In the genomic region with DNA sequence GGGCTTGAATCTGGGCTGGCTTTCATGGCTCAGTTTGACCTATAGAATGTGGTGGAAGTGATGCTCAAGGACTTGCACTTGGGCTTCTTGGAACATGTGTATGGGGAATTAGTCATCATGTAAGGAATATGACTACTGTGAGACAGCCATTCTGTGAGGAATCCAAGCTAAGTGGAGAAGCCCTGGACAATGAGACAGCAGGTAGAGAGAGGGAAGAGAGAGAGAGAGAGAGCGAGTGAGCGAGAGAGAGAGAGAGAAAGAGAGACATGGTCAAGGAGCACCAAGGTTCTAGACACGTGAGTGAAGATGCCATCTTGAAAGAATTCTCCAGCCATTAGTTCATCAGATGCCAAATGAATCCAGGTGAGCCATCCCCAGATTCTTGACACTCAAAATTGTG, we compare ENCODE assay signal across 22 cellular contexts.
A peak's percentile ranks its signal among the peaks of the same experiment; 100 is the strongest.
DNase-seq lines count a peak whose midpoint lies in the region; ATAC-seq, FAIRE-seq and TF ChIP-seq lines count a peak whose summit lies in the region.
"Had no signal": no experiment of that assay in that cellular context is flagged by ENCODE, and none has a peak within 500 bp of the region (broad histone marks: within the 10 kb centered on the region; RNA-seq: fewer than 3 reads in every experiment).

No MANE protein-coding gene starts in this region.

- no peak overlapping the region for H3K9ac ChIP-seq in astrocyte (ENCODE audit: low read length)

- H3K4me3 Mint-ChIP-seq in HFFc6 (no peak overlapping the region), astrocyte (ENCODE audit: unreplicated experiment) (no peak overlapping the region), progenitor cell of endocrine pancreas (ENCODE audit: low read depth) (no peak overlapping the region)
- H3K4me3 Mint-ChIP-seq: GM23338 had no signal

- H3K36me3 Mint-ChIP-seq in HFFc6 (ENCODE audit: low read depth) (no peaks in the 10 kb centered on the region; the same call in 1 of the 2 replicates), astrocyte (ENCODE audit: low read depth, unreplicated experiment) (no peaks in the 10 kb centered on the region), progenitor cell of endocrine pancreas (ENCODE audit: insufficient read depth) (no peaks in the 10 kb centered on the region)

- no peaks in the 10 kb centered on the region for H4K20me1 ChIP-seq in astrocyte (ENCODE audit: insufficient read depth, low read length)

- H3K4me1 ChIP-seq in astrocyte (ENCODE audit: insufficient read depth, low read length): no peaks in the 10 kb centered on the region

- FAIRE-seq in astrocyte (lab: Jason Lieb, UNC): no peak
- FAIRE-seq: D721Med, GM12878, HepG2 had no signal

- no peak overlapping the region for H3K4me3 ChIP-seq in astrocyte (ENCODE audit: insufficient read depth, low read depth, low read length)
- H3K4me3 ChIP-seq in fibroblast of the aortic adventitia (ENCODE audit: low read depth, low read length): no peak overlapping the region
- H3K4me3 ChIP-seq: GM12878, GM23338, SK-N-MC had no signal

- no peak overlapping the region for H3K27ac ChIP-seq in astrocyte (ENCODE audit: low read depth, low read length)
- H3K27ac ChIP-seq: RWPE1, SK-N-MC had no signal

- no peaks in the 10 kb centered on the region for H3K79me2 ChIP-seq in astrocyte (ENCODE audit: insufficient read depth, low read length)

- peak; percentile 9 for DNase-seq in HFFc6
- DNase-seq in astrocyte (ENCODE audit: low read depth): peak; percentile 36
- peak; percentile 22 for DNase-seq in fibroblast of the aortic adventitia (ENCODE audit: low read depth)
- DNase-seq in progenitor cell of endocrine pancreas (ENCODE audit: low spot score, unreplicated experiment): no peak
- DNase-seq: BE2C, KG1, NCI-H1417, NCI-H187, NCI-H446, NCI-H526, SHP77 treated with DMSO at 0.1 percent for 48 hours, SW 1271 had no signal

- H3K9me3 ChIP-seq in astrocyte (ENCODE audit: insufficient read depth, low read depth, low read length): no peaks in the 10 kb centered on the region
- H3K9me3 ChIP-seq: BE2C had no signal

- H3K27me3 ChIP-seq in astrocyte (ENCODE audit: insufficient read depth, low read length): no peaks in the 10 kb centered on the region
- H3K27me3 ChIP-seq: BE2C had no signal

- no peaks in the 10 kb centered on the region for H3K36me3 ChIP-seq in astrocyte (ENCODE audit: insufficient read depth, low read length)
- H3K36me3 ChIP-seq: BE2C had no signal

- no peak for TF ChIP-seq CTCF in HFFc6 (IDR thresholded peaks at IDR 0.05)
- no peak for TF ChIP-seq CTCF in astrocyte (IDR thresholded peaks at IDR 0.05; ENCODE audit: insufficient read depth, low read depth, low read length)
- no peak for TF ChIP-seq CTCF in fibroblast of the aortic adventitia (IDR thresholded peaks at IDR 0.05; ENCODE audit: insufficient read depth, low read length)
- TF ChIP-seq CTCF in progenitor cell of endocrine pancreas (IDR thresholded peaks at IDR 0.05; ENCODE audit: unreplicated experiment): no peak

- H3K27me3 Mint-ChIP-seq in HFFc6 (ENCODE audit: insufficient read depth) (no peaks in the 10 kb centered on the region), astrocyte (ENCODE audit: low read depth, unreplicated experiment) (no peaks in the 10 kb centered on the region), progenitor cell of endocrine pancreas (no peaks in the 10 kb centered on the region)

- ATAC-seq in HG02798 (IDR thresholded peaks at IDR 0.05; ENCODE audit: poor library complexity, unreplicated experiment) (no peak), HG02938 (IDR thresholded peaks at IDR 0.05; ENCODE audit: unreplicated experiment) (no peak), GM18868 (IDR thresholded peaks at IDR 0.05; ENCODE audit: unreplicated experiment) (no peak)
- ATAC-seq: GM12878, GM23338, HCT116, HepG2 had no signal

- H3K4me2 ChIP-seq in astrocyte (ENCODE audit: low read length): no peak overlapping the region
- H3K4me2 ChIP-seq: GM23338 had no signal

- H3K9me3 Mint-ChIP-seq in HFFc6 (no peaks in the 10 kb centered on the region), astrocyte (ENCODE audit: unreplicated experiment) (peaks cover 4% of the 10 kb centered on the region), progenitor cell of endocrine pancreas (ENCODE audit: low read depth) (peaks cover 2% of the 10 kb centered on the region)
- H3K9me3 Mint-ChIP-seq: GM23338 had no signal

- peaks cover 21% of the 10 kb centered on the region for H3K4me1 Mint-ChIP-seq in HFFc6 (ENCODE audit: low read depth)
- H3K4me1 Mint-ChIP-seq in astrocyte (ENCODE audit: low read depth, unreplicated experiment): peaks cover 9% of the 10 kb centered on the region
- peaks cover 5% of the 10 kb centered on the region for H3K4me1 Mint-ChIP-seq in progenitor cell of endocrine pancreas (ENCODE audit: low read depth)
- H3K4me1 Mint-ChIP-seq: GM23338 had no signal

- no peak overlapping the region for H2AFZ ChIP-seq in astrocyte (ENCODE audit: low read depth, low read length)
- H2AFZ ChIP-seq: GM23338 had no signal

- H3K27ac Mint-ChIP-seq in HFFc6 (no peak overlapping the region), astrocyte (ENCODE audit: unreplicated experiment) (no peak overlapping the region), progenitor cell of endocrine pancreas (peak overlapping the region; percentile 15)
- H3K27ac Mint-ChIP-seq: GM23338 had no signal
